12 cellular contexts compared by ENCODE assay signal in the genomic region with DNA sequence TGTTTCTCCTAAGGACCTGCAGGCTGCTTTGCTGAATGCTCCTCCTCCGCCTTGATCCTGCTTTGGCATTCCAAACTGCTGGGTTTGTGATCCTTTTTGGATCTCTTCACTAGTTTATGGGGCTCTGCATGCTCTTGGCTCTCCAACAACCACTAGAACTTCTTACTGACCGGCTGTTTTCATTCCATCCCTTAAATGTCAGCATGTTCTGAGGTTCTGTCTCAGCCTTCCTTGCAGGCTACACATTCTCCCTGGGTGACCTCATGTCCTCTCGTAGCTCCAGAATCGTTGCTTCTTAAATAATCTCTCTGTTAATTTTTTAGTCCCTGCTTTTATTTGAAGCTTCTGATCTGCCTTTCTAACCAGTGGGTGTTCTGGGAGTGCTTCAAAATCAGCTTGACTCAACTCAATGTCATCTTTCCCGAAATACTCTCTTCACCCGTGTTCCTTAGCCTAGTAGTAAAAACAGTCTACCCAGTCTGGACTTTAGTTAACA.
A peak's percentile ranks its signal among the peaks of the same experiment; 100 is the strongest.
DNase-seq lines count a peak whose midpoint lies in the region; ATAC-seq and TF ChIP-seq lines count a peak whose summit lies in the region.
"Had no signal": no experiment of that assay in that cellular context is flagged by ENCODE, and none has a peak within 500 bp of the region (broad histone marks: within the 10 kb centered on the region; RNA-seq: fewer than 3 reads in every experiment).

No MANE protein-coding gene starts in this region.

- ATAC-seq in HG02840 (IDR thresholded peaks at IDR 0.05; ENCODE audit: low FRiP score, unreplicated experiment) (no peak), HG03135 (IDR thresholded peaks at IDR 0.05; ENCODE audit: unreplicated experiment) (no peak)
- ATAC-seq: PC-3 had no signal

- H3K4me3 ChIP-seq in AG04450 (ENCODE audit: low read depth, low read length) = no peak overlapping the region; the same call in 1 of the 2 replicates
- H3K4me3 ChIP-seq in Peyer's patch = no peak overlapping the region
- H3K4me3 ChIP-seq in fibroblast of pulmonary artery (replicated peaks; ENCODE audit: low read depth, low read length) = no peak overlapping the region
- H3K4me3 ChIP-seq: dorsolateral prefrontal cortex had no signal

- no peak for TF ChIP-seq CTCF in AG04450 (IDR thresholded peaks at IDR 0.05; ENCODE audit: low read depth, low read length)
- no peak for TF ChIP-seq CTCF in Peyer's patch (IDR thresholded peaks at IDR 0.05)
- TF ChIP-seq CTCF in fibroblast of pulmonary artery (IDR thresholded peaks at IDR 0.05; ENCODE audit: low read length, missing control alignments) = no peak

- no peaks in the 10 kb centered on the region for H3K4me1 ChIP-seq in Peyer's patch

- CTCF ChIA-PET in AG04450 (lab: Charles Lee) = interaction anchor here (1.2 kb wide), 1 partner anchor 12 kb away, joined by 3 read pairs; no protein-coding TSS in a partner anchor

- H3K27me3 ChIP-seq in AG04450 (ENCODE audit: control insufficient read depth, insufficient read depth, low read length) (no peaks in the 10 kb centered on the region), Peyer's patch (no peaks in the 10 kb centered on the region)

- H3K36me3 ChIP-seq in Peyer's patch = no peaks in the 10 kb centered on the region

- H3K9me3 ChIP-seq in AG04450 (ENCODE audit: control insufficient read depth, insufficient read depth, low read length) (peaks cover 2% of the 10 kb centered on the region; the same call in 1 of the 2 replicates), Peyer's patch (no peaks in the 10 kb centered on the region)

- H3K27ac ChIP-seq in AG04450 (ENCODE audit: low read depth, low read length) (peak overlapping the region; percentile 72), Peyer's patch (peak overlapping the region in 3 of 4 donors; percentile 27 to 76 (median 70))

- POLR2A ChIA-PET in AG04450 (lab: Yijun Ruan, JAX) = no interaction called here

- DNase-seq in AG04450 (ENCODE audit: low read depth, low spot score) (peak; percentile 61), Peyer's patch (no peak), fibroblast of pulmonary artery (ENCODE audit: low read depth) (peak; percentile 54), non-pigmented ciliary epithelial cell (ENCODE audit: low read depth) (peak; percentile 43), NAMALWA (ENCODE audit: low spot score) (no peak)
- DNase-seq in activated CD8-positive, alpha-beta memory T cell treated with anti-CD3 and anti-CD28 coated beads for 24 hours = no peak
- DNase-seq: activated B cell treated with CpG ODN at 0.5 μM for 24 hours, dorsolateral prefrontal cortex, NCI-H146, PC-3 had no signal

- TF ChIP-seq POLR2A in Peyer's patch (IDR thresholded peaks at IDR 0.05) = peak in 1 of 2 donors; percentile 7

Comparison
In these comparisons a context has a peak if more than half of its experiments do, and no peak if none do; other contexts are left out.
1. DNase-seq: peak in AG04450 (single experiment), fibroblast of pulmonary artery (single experiment) and non-pigmented ciliary epithelial cell (single experiment); none in Peyer's patch (0 of 3), NAMALWA (single experiment) and activated CD8-positive, alpha-beta memory T cell treated with anti-CD3 and anti-CD28 coated beads for 24 hours (single experiment).